Comparison of ENCODE assay signal across 14 cellular contexts in the genomic region with DNA sequence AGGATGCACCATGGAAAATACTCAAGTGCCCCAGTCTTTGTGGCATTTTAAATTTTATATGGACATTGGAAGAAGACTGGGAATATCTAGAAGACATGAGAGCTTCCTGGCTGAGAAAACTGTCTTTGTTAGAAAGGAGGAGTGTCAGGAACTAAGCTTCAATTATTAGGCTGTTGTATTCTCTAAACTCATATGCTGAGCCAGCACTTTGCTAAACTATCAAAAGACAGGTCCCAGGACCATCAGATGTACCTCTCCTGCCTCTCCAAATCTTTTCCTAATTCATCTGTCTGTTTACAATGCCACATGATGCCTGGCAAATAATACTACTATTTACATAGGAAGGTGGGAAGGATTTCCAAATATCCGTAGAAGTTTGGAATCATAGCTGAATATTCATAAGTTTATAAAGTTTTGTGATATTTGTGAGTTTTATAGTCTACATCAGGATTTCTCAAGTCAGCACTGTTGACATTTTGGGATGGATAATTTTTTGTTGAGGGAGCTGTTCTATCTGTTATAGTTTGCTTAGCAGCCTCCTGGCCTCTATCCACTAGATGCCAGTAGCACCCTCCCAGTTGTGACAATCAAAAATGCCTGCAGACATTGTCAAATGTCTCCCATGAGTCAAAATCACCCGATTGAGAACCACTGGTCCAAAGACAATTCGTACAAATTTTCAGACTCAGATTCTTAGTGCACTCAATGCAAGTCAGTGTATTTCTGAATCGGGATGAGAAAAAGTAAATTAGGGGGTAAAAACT.
DNase-seq lines count a peak whose midpoint lies in the region; ATAC-seq and TF ChIP-seq lines count a peak whose summit lies in the region.
"Had no signal": no experiment of that assay in that cellular context is flagged by ENCODE, and none has a peak within 500 bp of the region (broad histone marks: within the 10 kb centered on the region; RNA-seq: fewer than 3 reads in every experiment).

No MANE protein-coding gene starts in this region.

- H3K79me2 ChIP-seq in Loucy (ENCODE audit: insufficient read depth, low read length) = no peaks in the 10 kb centered on the region

- H3K9me3 Mint-ChIP-seq in osteocyte (ENCODE audit: unreplicated experiment) = no peaks in the 10 kb centered on the region

- no peak overlapping the region for H3K27ac ChIP-seq in brain microvascular endothelial cell
- H3K27ac ChIP-seq: ascending aorta, SJCRH30 had no signal

- no peaks in the 10 kb centered on the region for H3K27me3 Mint-ChIP-seq in osteocyte (ENCODE audit: unreplicated experiment)
- H3K27me3 Mint-ChIP-seq: stimulated activated naive CD8-positive, alpha-beta T cell treated with anti-CD3 and anti-CD28 coated beads, Interleukin-15, amount 100 ng/mL, for 72 hours had no signal

- H3K9me3 ChIP-seq in Loucy (ENCODE audit: insufficient read depth, low read depth, low read length) = no peaks in the 10 kb centered on the region
- H3K9me3 ChIP-seq: ascending aorta, SJCRH30 had no signal

- no peaks in the 10 kb centered on the region for H3K9me2 ChIP-seq in Loucy (replicated peaks; ENCODE audit: low read depth, low read length)

- no peak overlapping the region for H3K4me2 ChIP-seq in Loucy (ENCODE audit: low read depth, low read length, poor library complexity, severe bottlenecking)

- no peaks in the 10 kb centered on the region for H3K4me1 Mint-ChIP-seq in osteocyte (ENCODE audit: unreplicated experiment)
- H3K4me1 Mint-ChIP-seq: stimulated activated naive CD8-positive, alpha-beta T cell treated with anti-CD3 and anti-CD28 coated beads, Interleukin-15, amount 100 ng/mL, for 72 hours had no signal

- no peak overlapping the region for H2AFZ ChIP-seq in Loucy (ENCODE audit: low read length)

- no peaks in the 10 kb centered on the region for H3K36me3 Mint-ChIP-seq in osteocyte (ENCODE audit: unreplicated experiment)

- no peak overlapping the region for H3K4me3 Mint-ChIP-seq in osteocyte (ENCODE audit: unreplicated experiment)
- H3K4me3 Mint-ChIP-seq: stimulated activated naive CD8-positive, alpha-beta T cell treated with anti-CD3 and anti-CD28 coated beads, Interleukin-15, amount 100 ng/mL, for 72 hours had no signal

- TF ChIP-seq CTCF in Loucy (conservative IDR thresholded peaks at IDR 0.05; ENCODE audit: low read length) (peak; percentile 39), brain microvascular endothelial cell (IDR thresholded peaks at IDR 0.05; ENCODE audit: low read depth, low read length, missing control alignments) (peak; percentile 32), osteocyte (IDR thresholded peaks at IDR 0.05) (peak; percentile 30)

- H3K36me3 ChIP-seq in Loucy (ENCODE audit: insufficient read depth, low read length) (no peaks in the 10 kb centered on the region), brain microvascular endothelial cell (replicated peaks) (no peaks in the 10 kb centered on the region)
- H3K36me3 ChIP-seq: ascending aorta, SJCRH30 had no signal

- H3K9ac ChIP-seq in Loucy (ENCODE audit: low read depth, low read length, poor library complexity, severe bottlenecking) = no peak overlapping the region

- no peaks in the 10 kb centered on the region for H4K20me1 ChIP-seq in Loucy (ENCODE audit: insufficient read depth, low read length, poor library complexity, severe bottlenecking)

- H3K4me3 ChIP-seq in Loucy (ENCODE audit: low read length, poor library complexity, severe bottlenecking) (no peak overlapping the region), brain microvascular endothelial cell (ENCODE audit: low read depth, low read length) (no peak overlapping the region)
- H3K4me3 ChIP-seq: ascending aorta, SJCRH30 had no signal

- no peaks in the 10 kb centered on the region for H3K27me3 ChIP-seq in Loucy (ENCODE audit: insufficient read depth, low read length, poor library complexity, severe bottlenecking)
- no peaks in the 10 kb centered on the region for H3K27me3 ChIP-seq in brain microvascular endothelial cell (replicated peaks)
- H3K27me3 ChIP-seq: ascending aorta, SJCRH30 had no signal

- H3K4me1 ChIP-seq in Loucy (ENCODE audit: insufficient read depth, low read length, poor library complexity, severe bottlenecking) = no peaks in the 10 kb centered on the region
- H3K4me1 ChIP-seq: ascending aorta, SJCRH30 had no signal

- H3K27ac Mint-ChIP-seq in osteocyte (ENCODE audit: unreplicated experiment) = no peak overlapping the region
- H3K27ac Mint-ChIP-seq: stimulated activated naive CD8-positive, alpha-beta T cell treated with anti-CD3 and anti-CD28 coated beads, Interleukin-15, amount 100 ng/mL, for 72 hours had no signal

- H3F3A ChIP-seq in Loucy (ENCODE audit: low read depth) = no peaks in the 10 kb centered on the region

- ATAC-seq in HG03139 (IDR thresholded peaks at IDR 0.05; ENCODE audit: unreplicated experiment) (no peak), GM21529 (IDR thresholded peaks at IDR 0.05; ENCODE audit: unreplicated experiment) (no peak)
- ATAC-seq: stimulated activated naive CD8-positive, alpha-beta T cell treated with anti-CD3 and anti-CD28 coated beads, Interleukin-15, amount 100 ng/mL, for 72 hours had no signal

- peak; percentile 9 for DNase-seq in NCI-H146 (lab: John Stamatoyannopoulos, UW)
- DNase-seq in NCI-H146 treated with DMSO at 0.1 percent for 48 hours (lab: John Stamatoyannopoulos, UW; ENCODE audit: unreplicated experiment) = no peak
- no peak for DNase-seq in brain microvascular endothelial cell
- DNase-seq in osteocyte (ENCODE audit: extremely low spot score, unreplicated experiment) = no peak
- no peak for DNase-seq in NCI-H510A (lab: John Stamatoyannopoulos, UW)
- DNase-seq: activated gamma-delta T cell; NCI-H1105 treated with DMSO at 0.1 percent for 48 hours; NCI-H526 treated with DMSO at 0.1 percent for 48 hours; SJCRH30; stimulated activated naive CD8-positive, alpha-beta T cell treated with anti-CD3 and anti-CD28 coated beads, Interleukin-15, amount 100 ng/mL, for 72 hours had no signal

- in situ Hi-C loops in brain microvascular endothelial cell (cut with HindIII; ENCODE audit: low pct_ligation_motif_present, low sequenced_read_pairs) = no loop called here
